Comparison of ENCODE assay signal across 1 cellular context in the genomic region with DNA sequence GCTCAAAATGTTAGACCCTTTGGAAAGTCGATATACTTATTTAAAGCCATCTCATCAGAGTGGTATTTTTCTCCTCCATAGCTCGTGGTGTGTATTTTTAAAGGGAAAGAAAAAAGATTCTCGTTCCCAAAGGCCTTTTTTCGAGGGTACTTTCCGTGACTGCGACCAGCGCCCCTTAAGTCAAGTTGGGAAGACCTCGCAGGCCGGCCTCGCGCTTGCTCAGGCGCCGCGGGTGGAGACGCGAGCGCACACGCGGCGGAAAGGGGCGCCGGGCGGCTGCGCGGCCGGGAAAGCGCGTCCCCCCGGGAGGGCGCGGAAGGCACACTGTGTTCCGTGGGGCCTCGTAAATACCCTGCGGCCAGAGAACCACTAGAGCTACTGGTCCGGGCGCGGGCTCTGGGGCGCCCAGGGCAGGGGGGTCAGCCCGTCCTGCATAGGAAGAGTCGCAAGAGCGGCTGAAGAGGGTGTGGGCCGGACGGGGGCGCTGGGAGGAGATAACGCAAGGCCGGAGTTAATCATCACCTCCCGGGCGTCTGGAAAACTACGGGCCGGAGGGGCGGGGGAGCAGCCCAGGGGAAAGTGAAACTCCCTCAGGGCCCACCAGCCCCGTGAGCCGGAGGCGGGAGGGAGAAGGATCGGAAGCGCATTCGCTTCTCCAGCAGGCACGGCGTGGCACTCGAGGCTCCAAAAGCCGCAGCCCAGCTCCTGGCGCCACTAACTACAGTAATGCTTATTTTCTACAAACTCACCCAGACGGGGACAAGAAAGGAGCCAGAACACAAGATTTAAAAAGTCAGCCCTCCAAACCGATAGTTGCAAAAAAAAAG.
TF ChIP-seq lines count a peak whose summit lies in the region.

No MANE protein-coding gene starts in this region.

TF ChIP-seq in K562, 482 proteins besides CTCF, POLR2A, EP300 and RAD21 (continued from another document and continues in another):
- TF ChIP-seq, protein P1, sequence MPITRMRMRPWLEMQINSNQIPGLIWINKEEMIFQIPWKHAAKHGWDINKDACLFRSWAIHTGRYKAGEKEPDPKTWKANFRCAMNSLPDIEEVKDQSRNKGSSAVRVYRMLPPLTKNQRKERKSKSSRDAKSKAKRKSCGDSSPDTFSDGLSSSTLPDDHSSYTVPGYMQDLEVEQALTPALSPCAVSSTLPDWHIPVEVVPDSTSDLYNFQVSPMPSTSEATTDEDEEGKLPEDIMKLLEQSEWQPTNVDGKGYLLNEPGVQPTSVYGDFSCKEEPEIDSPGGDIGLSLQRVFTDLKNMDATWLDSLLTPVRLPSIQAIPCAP (CRISPR knock-in tag; IDR thresholded peaks at IDR 0.05; ENCODE audit: borderline replicate concordance) = no peak
- TF ChIP-seq, protein P2, sequence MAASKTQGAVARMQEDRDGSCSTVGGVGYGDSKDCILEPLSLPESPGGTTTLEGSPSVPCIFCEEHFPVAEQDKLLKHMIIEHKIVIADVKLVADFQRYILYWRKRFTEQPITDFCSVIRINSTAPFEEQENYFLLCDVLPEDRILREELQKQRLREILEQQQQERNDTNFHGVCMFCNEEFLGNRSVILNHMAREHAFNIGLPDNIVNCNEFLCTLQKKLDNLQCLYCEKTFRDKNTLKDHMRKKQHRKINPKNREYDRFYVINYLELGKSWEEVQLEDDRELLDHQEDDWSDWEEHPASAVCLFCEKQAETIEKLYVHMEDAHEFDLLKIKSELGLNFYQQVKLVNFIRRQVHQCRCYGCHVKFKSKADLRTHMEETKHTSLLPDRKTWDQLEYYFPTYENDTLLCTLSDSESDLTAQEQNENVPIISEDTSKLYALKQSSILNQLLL (CRISPR knock-in tag; IDR thresholded peaks at IDR 0.05; ENCODE audit: borderline replicate concordance) = no peak
- no peak for TF ChIP-seq NCOA6 (IDR thresholded peaks at IDR 0.05)
- no peak for TF ChIP-seq SMARCA5 (IDR thresholded peaks at IDR 0.05)
- no peak for TF ChIP-seq HDAC6 (IDR thresholded peaks at IDR 0.05; ENCODE audit: low read depth, low read length)
- TF ChIP-seq, protein P3, sequence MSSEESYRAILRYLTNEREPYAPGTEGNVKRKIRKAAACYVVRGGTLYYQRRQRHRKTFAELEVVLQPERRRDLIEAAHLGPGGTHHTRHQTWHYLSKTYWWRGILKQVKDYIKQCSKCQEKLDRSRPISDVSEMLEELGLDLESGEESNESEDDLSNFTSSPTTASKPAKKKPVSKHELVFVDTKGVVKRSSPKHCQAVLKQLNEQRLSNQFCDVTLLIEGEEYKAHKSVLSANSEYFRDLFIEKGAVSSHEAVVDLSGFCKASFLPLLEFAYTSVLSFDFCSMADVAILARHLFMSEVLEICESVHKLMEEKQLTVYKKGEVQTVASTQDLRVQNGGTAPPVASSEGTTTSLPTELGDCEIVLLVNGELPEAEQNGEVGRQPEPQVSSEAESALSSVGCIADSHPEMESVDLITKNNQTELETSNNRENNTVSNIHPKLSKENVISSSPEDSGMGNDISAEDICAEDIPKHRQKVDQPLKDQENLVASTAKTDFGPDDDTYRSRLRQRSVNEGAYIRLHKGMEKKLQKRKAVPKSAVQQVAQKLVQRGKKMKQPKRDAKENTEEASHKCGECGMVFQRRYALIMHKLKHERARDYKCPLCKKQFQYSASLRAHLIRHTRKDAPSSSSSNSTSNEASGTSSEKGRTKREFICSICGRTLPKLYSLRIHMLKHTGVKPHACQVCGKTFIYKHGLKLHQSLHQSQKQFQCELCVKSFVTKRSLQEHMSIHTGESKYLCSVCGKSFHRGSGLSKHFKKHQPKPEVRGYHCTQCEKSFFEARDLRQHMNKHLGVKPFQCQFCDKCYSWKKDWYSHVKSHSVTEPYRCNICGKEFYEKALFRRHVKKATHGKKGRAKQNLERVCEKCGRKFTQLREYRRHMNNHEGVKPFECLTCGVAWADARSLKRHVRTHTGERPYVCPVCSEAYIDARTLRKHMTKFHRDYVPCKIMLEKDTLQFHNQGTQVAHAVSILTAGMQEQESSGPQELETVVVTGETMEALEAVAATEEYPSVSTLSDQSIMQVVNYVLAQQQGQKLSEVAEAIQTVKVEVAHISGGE (CRISPR knock-in tag; IDR thresholded peaks at IDR 0.05) = peak in 1 of 3 experiments; percentile 80; a peak in 2 of 6 replicates
- no peak for TF ChIP-seq ZSCAN29 (IDR thresholded peaks at IDR 0.05)
- no peak for TF ChIP-seq GABPB2 (CRISPR knock-in tag; conservative IDR thresholded peaks at IDR 0.05)
- peak; percentile 40 for TF ChIP-seq CBFA2T2 (conservative IDR thresholded peaks at IDR 0.05)
- TF ChIP-seq RBM25 (IDR thresholded peaks at IDR 0.05; ENCODE audit: low read depth, low read length, severe bottlenecking) = no peak
- no peak for TF ChIP-seq ZNF311 (CRISPR knock-in tag; IDR thresholded peaks at IDR 0.05)
- no peak for TF ChIP-seq HSF4 (CRISPR knock-in tag; IDR thresholded peaks at IDR 0.05; ENCODE audit: borderline replicate concordance)
- no peak for TF ChIP-seq MTA2 (IDR thresholded peaks at IDR 0.05; ENCODE audit: low read depth)
- no peak for TF ChIP-seq ZNF124 (CRISPR knock-in tag; IDR thresholded peaks at IDR 0.05)
- TF ChIP-seq, protein P4, sequence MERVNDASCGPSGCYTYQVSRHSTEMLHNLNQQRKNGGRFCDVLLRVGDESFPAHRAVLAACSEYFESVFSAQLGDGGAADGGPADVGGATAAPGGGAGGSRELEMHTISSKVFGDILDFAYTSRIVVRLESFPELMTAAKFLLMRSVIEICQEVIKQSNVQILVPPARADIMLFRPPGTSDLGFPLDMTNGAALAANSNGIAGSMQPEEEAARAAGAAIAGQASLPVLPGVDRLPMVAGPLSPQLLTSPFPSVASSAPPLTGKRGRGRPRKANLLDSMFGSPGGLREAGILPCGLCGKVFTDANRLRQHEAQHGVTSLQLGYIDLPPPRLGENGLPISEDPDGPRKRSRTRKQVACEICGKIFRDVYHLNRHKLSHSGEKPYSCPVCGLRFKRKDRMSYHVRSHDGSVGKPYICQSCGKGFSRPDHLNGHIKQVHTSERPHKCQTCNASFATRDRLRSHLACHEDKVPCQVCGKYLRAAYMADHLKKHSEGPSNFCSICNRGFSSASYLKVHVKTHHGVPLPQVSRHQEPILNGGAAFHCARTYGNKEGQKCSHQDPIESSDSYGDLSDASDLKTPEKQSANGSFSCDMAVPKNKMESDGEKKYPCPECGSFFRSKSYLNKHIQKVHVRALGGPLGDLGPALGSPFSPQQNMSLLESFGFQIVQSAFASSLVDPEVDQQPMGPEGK (CRISPR knock-in tag; IDR thresholded peaks at IDR 0.05; ENCODE audit: borderline replicate concordance) = no peak
- TF ChIP-seq MYC (IDR thresholded peaks at IDR 0.05; ENCODE audit: low read depth, low read length) = no peak
- no peak for TF ChIP-seq MYC (CRISPR knock-in tag; IDR thresholded peaks at IDR 0.05; ENCODE audit: borderline replicate concordance, low read depth)
- peak in 1 of 2 experiments; percentile 12; a peak in 1 of 4 replicates for TF ChIP-seq TRIM24 (IDR thresholded peaks at IDR 0.05)
- TF ChIP-seq ARNT (IDR thresholded peaks at IDR 0.05) = peak in 1 of 2 experiments; percentile 54; a peak in 1 of 4 replicates
- no peak for TF ChIP-seq HNRNPL (IDR thresholded peaks at IDR 0.05; ENCODE audit: low read depth, low read length)
- TF ChIP-seq ZNF75A (CRISPR knock-in tag; IDR thresholded peaks at IDR 0.05) = no peak
- TF ChIP-seq, protein P5, sequence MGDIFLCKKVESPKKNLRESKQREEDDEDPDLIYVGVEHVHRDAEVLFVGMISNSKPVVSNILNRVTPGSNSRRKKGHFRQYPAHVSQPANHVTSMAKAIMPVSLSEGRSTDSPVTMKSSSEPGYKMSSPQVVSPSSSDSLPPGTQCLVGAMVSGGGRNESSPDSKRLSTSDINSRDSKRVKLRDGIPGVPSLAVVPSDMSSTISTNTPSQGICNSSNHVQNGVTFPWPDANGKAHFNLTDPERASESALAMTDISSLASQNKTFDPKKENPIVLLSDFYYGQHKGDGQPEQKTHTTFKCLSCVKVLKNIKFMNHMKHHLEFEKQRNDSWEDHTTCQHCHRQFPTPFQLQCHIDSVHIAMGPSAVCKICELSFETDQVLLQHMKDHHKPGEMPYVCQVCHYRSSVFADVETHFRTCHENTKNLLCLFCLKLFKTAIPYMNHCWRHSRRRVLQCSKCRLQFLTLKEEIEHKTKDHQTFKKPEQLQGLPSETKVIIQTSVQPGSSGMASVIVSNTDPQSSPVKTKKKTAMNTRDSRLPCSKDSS (IDR thresholded peaks at IDR 0.05; ENCODE audit: low read depth, partially characterized antibody) = no peak
- no peak for TF ChIP-seq ARHGAP35 (IDR thresholded peaks at IDR 0.05; ENCODE audit: partially characterized antibody)
- TF ChIP-seq CBX3 (IDR thresholded peaks at IDR 0.05; ENCODE audit: borderline replicate concordance in 1 of 2, low read length in 2 of 2) = 0 out of 3 replicates have a peak, but pooled peaks of 1 of the 2 experiments have one; percentile 11
- TF ChIP-seq, protein P6, sequence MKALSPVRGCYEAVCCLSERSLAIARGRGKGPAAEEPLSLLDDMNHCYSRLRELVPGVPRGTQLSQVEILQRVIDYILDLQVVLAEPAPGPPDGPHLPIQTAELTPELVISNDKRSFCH (CRISPR knock-in tag; IDR thresholded peaks at IDR 0.05) = no peak
- TF ChIP-seq, protein P6 (tag; IDR thresholded peaks at IDR 0.05) = no peak
- TF ChIP-seq SPI1 (IDR thresholded peaks at IDR 0.05; ENCODE audit: borderline replicate concordance, low read depth, low read length) = no peak
- TF ChIP-seq HNRNPLL (IDR thresholded peaks at IDR 0.05; ENCODE audit: low read depth, low read length, poor library complexity, severe bottlenecking) = peak; percentile 39
- no peak for TF ChIP-seq KAT7 (CRISPR knock-in tag; IDR thresholded peaks at IDR 0.05; ENCODE audit: borderline replicate concordance)
- TF ChIP-seq, protein P7, sequence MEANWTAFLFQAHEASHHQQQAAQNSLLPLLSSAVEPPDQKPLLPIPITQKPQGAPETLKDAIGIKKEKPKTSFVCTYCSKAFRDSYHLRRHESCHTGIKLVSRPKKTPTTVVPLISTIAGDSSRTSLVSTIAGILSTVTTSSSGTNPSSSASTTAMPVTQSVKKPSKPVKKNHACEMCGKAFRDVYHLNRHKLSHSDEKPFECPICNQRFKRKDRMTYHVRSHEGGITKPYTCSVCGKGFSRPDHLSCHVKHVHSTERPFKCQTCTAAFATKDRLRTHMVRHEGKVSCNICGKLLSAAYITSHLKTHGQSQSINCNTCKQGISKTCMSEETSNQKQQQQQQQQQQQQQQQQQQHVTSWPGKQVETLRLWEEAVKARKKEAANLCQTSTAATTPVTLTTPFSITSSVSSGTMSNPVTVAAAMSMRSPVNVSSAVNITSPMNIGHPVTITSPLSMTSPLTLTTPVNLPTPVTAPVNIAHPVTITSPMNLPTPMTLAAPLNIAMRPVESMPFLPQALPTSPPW (CRISPR knock-in tag; IDR thresholded peaks at IDR 0.05) = peak; percentile 95
- TF ChIP-seq ZNF197 (CRISPR knock-in tag; IDR thresholded peaks at IDR 0.05; ENCODE audit: low read depth) = no peak
- TF ChIP-seq KAT2B (IDR thresholded peaks at IDR 0.05; ENCODE audit: low read depth, low read length) = no peak
- TF ChIP-seq PHTF2 (CRISPR knock-in tag; IDR thresholded peaks at IDR 0.05) = no peak
- TF ChIP-seq, protein P8, sequence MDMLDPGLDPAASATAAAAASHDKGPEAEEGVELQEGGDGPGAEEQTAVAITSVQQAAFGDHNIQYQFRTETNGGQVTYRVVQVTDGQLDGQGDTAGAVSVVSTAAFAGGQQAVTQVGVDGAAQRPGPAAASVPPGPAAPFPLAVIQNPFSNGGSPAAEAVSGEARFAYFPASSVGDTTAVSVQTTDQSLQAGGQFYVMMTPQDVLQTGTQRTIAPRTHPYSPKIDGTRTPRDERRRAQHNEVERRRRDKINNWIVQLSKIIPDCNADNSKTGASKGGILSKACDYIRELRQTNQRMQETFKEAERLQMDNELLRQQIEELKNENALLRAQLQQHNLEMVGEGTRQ (CRISPR knock-in tag; IDR thresholded peaks at IDR 0.05) = no peak
- TF ChIP-seq NR2C1 (IDR thresholded peaks at IDR 0.05) = no peak
- no peak for TF ChIP-seq NR2C1 (tag; IDR thresholded peaks at IDR 0.05)
- no peak; the same call in 1 of the 2 replicates for TF ChIP-seq BRD4 (IDR thresholded peaks at IDR 0.05)
- no peak for TF ChIP-seq ZFP1 (CRISPR knock-in tag; IDR thresholded peaks at IDR 0.05)
- TF ChIP-seq ZNF79 (CRISPR knock-in tag; IDR thresholded peaks at IDR 0.05; ENCODE audit: low read depth) = no peak
- TF ChIP-seq ZNF586 (CRISPR knock-in tag; conservative IDR thresholded peaks at IDR 0.05) = no peak
- TF ChIP-seq, protein P9, sequence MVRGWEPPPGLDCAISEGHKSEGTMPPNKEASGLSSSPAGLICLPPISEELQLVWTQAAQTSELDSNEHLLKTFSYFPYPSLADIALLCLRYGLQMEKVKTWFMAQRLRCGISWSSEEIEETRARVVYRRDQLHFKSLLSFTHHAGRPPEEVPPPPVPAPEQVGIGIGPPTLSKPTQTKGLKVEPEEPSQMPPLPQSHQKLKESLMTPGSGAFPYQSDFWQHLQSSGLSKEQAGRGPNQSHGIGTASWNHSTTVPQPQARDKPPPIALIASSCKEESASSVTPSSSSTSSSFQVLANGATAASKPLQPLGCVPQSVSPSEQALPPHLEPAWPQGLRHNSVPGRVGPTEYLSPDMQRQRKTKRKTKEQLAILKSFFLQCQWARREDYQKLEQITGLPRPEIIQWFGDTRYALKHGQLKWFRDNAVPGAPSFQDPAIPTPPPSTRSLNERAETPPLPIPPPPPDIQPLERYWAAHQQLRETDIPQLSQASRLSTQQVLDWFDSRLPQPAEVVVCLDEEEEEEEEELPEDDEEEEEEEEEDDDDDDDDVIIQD (CRISPR knock-in tag; IDR thresholded peaks at IDR 0.05) = no peak
- no peak for TF ChIP-seq ATF1 (CRISPR knock-in tag; IDR thresholded peaks at IDR 0.05)
- peak; percentile 46 for TF ChIP-seq ATF1 (tag; IDR thresholded peaks at IDR 0.05)
- TF ChIP-seq ZNF212 (CRISPR knock-in tag; IDR thresholded peaks at IDR 0.05) = no peak
- TF ChIP-seq, protein P10, sequence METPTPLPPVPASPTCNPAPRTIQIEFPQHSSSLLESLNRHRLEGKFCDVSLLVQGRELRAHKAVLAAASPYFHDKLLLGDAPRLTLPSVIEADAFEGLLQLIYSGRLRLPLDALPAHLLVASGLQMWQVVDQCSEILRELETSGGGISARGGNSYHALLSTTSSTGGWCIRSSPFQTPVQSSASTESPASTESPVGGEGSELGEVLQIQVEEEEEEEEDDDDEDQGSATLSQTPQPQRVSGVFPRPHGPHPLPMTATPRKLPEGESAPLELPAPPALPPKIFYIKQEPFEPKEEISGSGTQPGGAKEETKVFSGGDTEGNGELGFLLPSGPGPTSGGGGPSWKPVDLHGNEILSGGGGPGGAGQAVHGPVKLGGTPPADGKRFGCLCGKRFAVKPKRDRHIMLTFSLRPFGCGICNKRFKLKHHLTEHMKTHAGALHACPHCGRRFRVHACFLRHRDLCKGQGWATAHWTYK (CRISPR knock-in tag; IDR thresholded peaks at IDR 0.05) = peak; percentile 57; the same call in 1 of the 2 replicates
- TF ChIP-seq XRCC5 (IDR thresholded peaks at IDR 0.05; ENCODE audit: low read depth, low read length) = no peak
- peak; percentile 71 for TF ChIP-seq RNF2 (IDR thresholded peaks at IDR 0.05)
- no peak for TF ChIP-seq RFX5 (IDR thresholded peaks at IDR 0.05; ENCODE audit: low read depth, low read length)
- no peak for TF ChIP-seq POLR2AphosphoS5 (IDR thresholded peaks at IDR 0.05; ENCODE audit: control insufficient read depth, insufficient read depth, low read depth, low read length)
- TF ChIP-seq ZNF133 (CRISPR knock-in tag; IDR thresholded peaks at IDR 0.05) = no peak
- TF ChIP-seq SRSF3 (IDR thresholded peaks at IDR 0.05; ENCODE audit: insufficient read depth, low read length) = no peak
- TF ChIP-seq ZZZ3 (IDR thresholded peaks at IDR 0.05) = no peak
- TF ChIP-seq ELF1 (tag; IDR thresholded peaks at IDR 0.05) = no peak
- no peak for TF ChIP-seq XRCC3 (IDR thresholded peaks at IDR 0.05)
